In the genomic region with DNA sequence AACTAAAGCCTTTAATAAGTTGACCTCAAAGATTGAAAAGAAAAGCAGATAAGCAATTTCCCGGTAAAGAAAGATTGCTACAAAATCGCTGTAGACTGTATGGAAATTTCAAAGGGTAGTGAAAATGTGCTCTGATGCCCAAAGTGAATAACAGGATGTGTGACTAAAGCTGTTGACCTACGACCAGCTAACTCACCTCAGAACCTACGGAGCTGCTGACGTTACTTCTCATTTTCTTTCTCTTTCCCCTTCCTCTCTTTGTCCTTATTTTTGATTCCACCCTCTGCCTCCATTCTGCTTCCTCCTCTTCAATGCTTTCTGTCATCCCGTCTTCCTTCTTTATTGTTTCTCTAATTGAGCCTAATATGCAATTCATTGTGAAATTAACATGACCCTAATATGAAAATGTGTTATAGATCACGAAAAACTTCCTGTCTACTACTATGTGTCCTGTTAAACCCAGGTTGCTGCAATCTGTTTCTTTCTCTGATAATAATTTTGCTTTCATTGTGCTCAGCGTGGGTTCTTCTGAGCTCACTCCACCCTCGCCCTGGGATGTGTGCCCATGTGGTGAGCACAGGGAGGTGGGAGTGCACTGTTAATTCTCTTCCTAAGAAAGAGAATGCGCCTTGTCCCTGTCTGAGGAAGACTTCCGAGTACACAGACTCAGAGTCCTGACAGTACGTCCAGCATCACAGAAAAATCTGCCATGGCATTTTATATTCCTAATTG, we compare ENCODE assay signal across 8 cellular contexts.
DNase-seq lines count a peak whose midpoint lies in the region; ATAC-seq and TF ChIP-seq lines count a peak whose summit lies in the region.

No MANE protein-coding gene starts in this region.

- no peaks in the 10 kb centered on the region for H3K79me2 ChIP-seq in mesendoderm (ENCODE audit: control insufficient read depth, insufficient read depth, low read length)

- peak overlapping the region; percentile 32 for H3K27ac ChIP-seq in psoas muscle
- no peak overlapping the region for H3K27ac ChIP-seq in ascending aorta
- no peak overlapping the region for H3K27ac ChIP-seq in mesendoderm (ENCODE audit: low read depth, low read length)

- TF ChIP-seq CTCF in psoas muscle (IDR thresholded peaks at IDR 0.05) (no peak), ascending aorta (IDR thresholded peaks at IDR 0.05) (no peak)

- intact Hi-C loops in psoas muscle (cut with DNase I) (loop anchor here (10.0 kb wide), 2 partner anchors 286 to 406 kb away; no protein-coding TSS in a partner anchor), ascending aorta (cut with DNase I) (no loop called here)

- no peak overlapping the region for H2AK5ac ChIP-seq in mesendoderm (ENCODE audit: low read length)

- POLR2A ChIA-PET in activated naive CD8-positive, alpha-beta T cell treated with anti-CD3 and anti-CD28 coated beads, Interleukin-2, amount 10 ng/mL, durations not matched to agents 7 days and 5 days (lab: Charles Lee): no interaction called here

- H3K27ac Mint-ChIP-seq in activated naive CD8-positive, alpha-beta T cell treated with anti-CD3 and anti-CD28 coated beads, Interleukin-2, amount 10 ng/mL, durations not matched to agents 7 days and 5 days: peak overlapping the region; percentile 13

- no peak overlapping the region for H2BK5ac ChIP-seq in mesendoderm (ENCODE audit: low read length)

- no peak overlapping the region for H3K23ac ChIP-seq in mesendoderm (ENCODE audit: low read length)

- no peaks in the 10 kb centered on the region for H3K36me3 ChIP-seq in psoas muscle (ENCODE audit: insufficient read depth in 1 of 2, low read depth in 1 of 2)
- H3K36me3 ChIP-seq in ascending aorta: no peaks in the 10 kb centered on the region
- H3K36me3 ChIP-seq in mesendoderm (ENCODE audit: control insufficient read depth, insufficient read depth, low read length): no peaks in the 10 kb centered on the region

- H3K4me3 Mint-ChIP-seq in activated naive CD8-positive, alpha-beta T cell treated with anti-CD3 and anti-CD28 coated beads, Interleukin-2, amount 10 ng/mL, durations not matched to agents 7 days and 5 days: peak overlapping the region; percentile 45

- H4K5ac ChIP-seq in mesendoderm (ENCODE audit: low read length): no peak overlapping the region

- H2BK15ac ChIP-seq in mesendoderm (replicated peaks; ENCODE audit: low read depth): no peak overlapping the region

- H4K8ac ChIP-seq in mesendoderm (ENCODE audit: low read depth, low read length): no peak overlapping the region

- H3K4me1 Mint-ChIP-seq in activated naive CD8-positive, alpha-beta T cell treated with anti-CD3 and anti-CD28 coated beads, Interleukin-2, amount 10 ng/mL, durations not matched to agents 7 days and 5 days: peaks cover 6% of the 10 kb centered on the region

- no peak overlapping the region for H3K9ac ChIP-seq in mesendoderm (ENCODE audit: low read length)

- H3K9me3 ChIP-seq in psoas muscle: no peaks in the 10 kb centered on the region
- H3K9me3 ChIP-seq in ascending aorta: no peaks in the 10 kb centered on the region

- H2BK120ac ChIP-seq in mesendoderm (ENCODE audit: low read depth, low read length): no peak overlapping the region

- H3K18ac ChIP-seq in mesendoderm (ENCODE audit: low read length): no peak overlapping the region

- WGBS in psoas muscle, 3 donors: 71 to 75% (median 73%) methylated on average over 12 of the region's 12 CpGs
- no CpG with 5 or more reads among the region's 12 CpGs for WGBS in mesendoderm (ENCODE audit: extremely low coverage, insufficient coverage, low lambda C conversion rate)

- H3K4me3 ChIP-seq in psoas muscle (no peak overlapping the region), ascending aorta (no peak overlapping the region), mesendoderm (ENCODE audit: low read length) (no peak overlapping the region)

- no peak for DNase-seq in activated naive CD8-positive, alpha-beta T cell treated with anti-CD3 and anti-CD28 coated beads, Interleukin-2, amount 10 ng/mL, durations not matched to agents 7 days and 5 days
- DNase-seq in psoas muscle: no peak
- no peak for DNase-seq in ureter (ENCODE audit: low spot score)
- no peak for DNase-seq in NCI-H2171 treated with DMSO at 0.1 percent for 48 hours (lab: John Stamatoyannopoulos, UW)
- DNase-seq in ascending aorta (ENCODE audit: low spot score in 2 of 2): no peak
- DNase-seq in mesendoderm: no peak

- peaks cover 7% of the 10 kb centered on the region for H3K27me3 Mint-ChIP-seq in activated naive CD8-positive, alpha-beta T cell treated with anti-CD3 and anti-CD28 coated beads, Interleukin-2, amount 10 ng/mL, durations not matched to agents 7 days and 5 days

- H3K4me1 ChIP-seq in psoas muscle: peaks cover 7% of the 10 kb centered on the region
- H3K4me1 ChIP-seq in ascending aorta: peaks cover 0 to 11% of the 10 kb centered on the region in 2 donors
- H3K4me1 ChIP-seq in mesendoderm (ENCODE audit: control insufficient read depth, low read depth, low read length): peaks cover under 1% of the 10 kb centered on the region

- H3K56ac ChIP-seq in mesendoderm (ENCODE audit: low read length): no peak overlapping the region

- peak; percentile 68 for ATAC-seq in GM19025 (IDR thresholded peaks at IDR 0.05; ENCODE audit: low read depth, unreplicated experiment)
- ATAC-seq in HG03159 (IDR thresholded peaks at IDR 0.05; ENCODE audit: unreplicated experiment): peak; percentile 88
- peak; percentile 54 for ATAC-seq in activated naive CD8-positive, alpha-beta T cell treated with anti-CD3 and anti-CD28 coated beads, Interleukin-2, amount 10 ng/mL, durations not matched to agents 7 days and 5 days (ENCODE audit: low read depth)
- no peak for ATAC-seq in psoas muscle

- H3K36me3 Mint-ChIP-seq in activated naive CD8-positive, alpha-beta T cell treated with anti-CD3 and anti-CD28 coated beads, Interleukin-2, amount 10 ng/mL, durations not matched to agents 7 days and 5 days: no peaks in the 10 kb centered on the region

- no peaks in the 10 kb centered on the region for H3K9me3 Mint-ChIP-seq in activated naive CD8-positive, alpha-beta T cell treated with anti-CD3 and anti-CD28 coated beads, Interleukin-2, amount 10 ng/mL, durations not matched to agents 7 days and 5 days

- H3K4me2 ChIP-seq in mesendoderm (ENCODE audit: low read length): no peak overlapping the region

- no peak overlapping the region for H3K4ac ChIP-seq in mesendoderm (ENCODE audit: low read depth, low read length)

- peaks cover 0 to 2% (median 0%) of the 10 kb centered on the region in 3 donors for H3K27me3 ChIP-seq in psoas muscle (ENCODE audit: insufficient read depth in 3 of 3, low read length in 2 of 3)
- H3K27me3 ChIP-seq in ascending aorta: no peaks in the 10 kb centered on the region
- no peaks in the 10 kb centered on the region for H3K27me3 ChIP-seq in mesendoderm (ENCODE audit: insufficient read depth, low read length, poor library complexity)

- H3K79me1 ChIP-seq in mesendoderm (ENCODE audit: low read length): no peaks in the 10 kb centered on the region

Comparison
In these comparisons a context has a peak if more than half of its experiments do, and no peak if none do; other contexts are left out.
1. ATAC-seq: peak in GM19025 (single experiment), HG03159 (single experiment) and activated naive CD8-positive, alpha-beta T cell treated with anti-CD3 and anti-CD28 coated beads, Interleukin-2, amount 10 ng/mL, durations not matched to agents 7 days and 5 days (single experiment); none in psoas muscle (0 of 4).